Comparison of ENCODE assay signal across 1 cellular context in the genomic region with DNA sequence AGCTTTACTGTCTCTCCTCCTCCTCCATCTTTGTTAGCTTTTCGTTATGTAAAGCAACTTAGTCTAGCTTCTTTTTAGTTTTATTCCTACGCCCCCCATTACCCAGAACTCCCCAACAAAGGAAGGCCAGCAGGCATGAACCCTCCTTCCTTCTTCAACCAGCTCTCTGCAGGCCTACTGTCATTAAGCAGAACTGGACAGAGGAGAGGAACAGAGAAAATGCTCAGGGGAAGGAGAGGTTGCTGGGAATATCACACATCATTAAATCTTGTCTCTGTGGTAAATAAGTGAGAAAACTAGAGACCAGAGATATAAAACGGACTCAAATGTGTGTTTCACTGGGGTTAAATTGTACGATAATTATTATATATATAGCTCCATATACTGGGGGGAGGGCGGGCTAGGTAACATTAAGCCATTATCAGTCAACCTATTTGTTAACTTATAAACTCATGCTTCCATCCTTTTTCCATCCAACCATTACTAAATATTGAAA.
TF ChIP-seq lines count a peak whose summit lies in the region.

No MANE protein-coding gene starts in this region.

TF ChIP-seq in GM12878, 131 proteins besides CTCF, POLR2A, EP300 and RAD21 (continues in another document):
- TF ChIP-seq, protein P1, sequence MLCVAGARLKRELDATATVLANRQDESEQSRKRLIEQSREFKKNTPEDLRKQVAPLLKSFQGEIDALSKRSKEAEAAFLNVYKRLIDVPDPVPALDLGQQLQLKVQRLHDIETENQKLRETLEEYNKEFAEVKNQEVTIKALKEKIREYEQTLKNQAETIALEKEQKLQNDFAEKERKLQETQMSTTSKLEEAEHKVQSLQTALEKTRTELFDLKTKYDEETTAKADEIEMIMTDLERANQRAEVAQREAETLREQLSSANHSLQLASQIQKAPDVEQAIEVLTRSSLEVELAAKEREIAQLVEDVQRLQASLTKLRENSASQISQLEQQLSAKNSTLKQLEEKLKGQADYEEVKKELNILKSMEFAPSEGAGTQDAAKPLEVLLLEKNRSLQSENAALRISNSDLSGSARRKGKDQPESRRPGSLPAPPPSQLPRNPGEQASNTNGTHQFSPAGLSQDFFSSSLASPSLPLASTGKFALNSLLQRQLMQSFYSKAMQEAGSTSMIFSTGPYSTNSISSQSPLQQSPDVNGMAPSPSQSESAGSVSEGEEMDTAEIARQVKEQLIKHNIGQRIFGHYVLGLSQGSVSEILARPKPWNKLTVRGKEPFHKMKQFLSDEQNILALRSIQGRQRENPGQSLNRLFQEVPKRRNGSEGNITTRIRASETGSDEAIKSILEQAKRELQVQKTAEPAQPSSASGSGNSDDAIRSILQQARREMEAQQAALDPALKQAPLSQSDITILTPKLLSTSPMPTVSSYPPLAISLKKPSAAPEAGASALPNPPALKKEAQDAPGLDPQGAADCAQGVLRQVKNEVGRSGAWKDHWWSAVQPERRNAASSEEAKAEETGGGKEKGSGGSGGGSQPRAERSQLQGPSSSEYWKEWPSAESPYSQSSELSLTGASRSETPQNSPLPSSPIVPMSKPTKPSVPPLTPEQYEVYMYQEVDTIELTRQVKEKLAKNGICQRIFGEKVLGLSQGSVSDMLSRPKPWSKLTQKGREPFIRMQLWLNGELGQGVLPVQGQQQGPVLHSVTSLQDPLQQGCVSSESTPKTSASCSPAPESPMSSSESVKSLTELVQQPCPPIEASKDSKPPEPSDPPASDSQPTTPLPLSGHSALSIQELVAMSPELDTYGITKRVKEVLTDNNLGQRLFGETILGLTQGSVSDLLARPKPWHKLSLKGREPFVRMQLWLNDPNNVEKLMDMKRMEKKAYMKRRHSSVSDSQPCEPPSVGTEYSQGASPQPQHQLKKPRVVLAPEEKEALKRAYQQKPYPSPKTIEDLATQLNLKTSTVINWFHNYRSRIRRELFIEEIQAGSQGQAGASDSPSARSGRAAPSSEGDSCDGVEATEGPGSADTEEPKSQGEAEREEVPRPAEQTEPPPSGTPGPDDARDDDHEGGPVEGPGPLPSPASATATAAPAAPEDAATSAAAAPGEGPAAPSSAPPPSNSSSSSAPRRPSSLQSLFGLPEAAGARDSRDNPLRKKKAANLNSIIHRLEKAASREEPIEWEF (IDR thresholded peaks at IDR 0.05; ENCODE audit: insufficient replicate concordance, low read depth, low read length) = no peak
- TF ChIP-seq, protein P2, sequence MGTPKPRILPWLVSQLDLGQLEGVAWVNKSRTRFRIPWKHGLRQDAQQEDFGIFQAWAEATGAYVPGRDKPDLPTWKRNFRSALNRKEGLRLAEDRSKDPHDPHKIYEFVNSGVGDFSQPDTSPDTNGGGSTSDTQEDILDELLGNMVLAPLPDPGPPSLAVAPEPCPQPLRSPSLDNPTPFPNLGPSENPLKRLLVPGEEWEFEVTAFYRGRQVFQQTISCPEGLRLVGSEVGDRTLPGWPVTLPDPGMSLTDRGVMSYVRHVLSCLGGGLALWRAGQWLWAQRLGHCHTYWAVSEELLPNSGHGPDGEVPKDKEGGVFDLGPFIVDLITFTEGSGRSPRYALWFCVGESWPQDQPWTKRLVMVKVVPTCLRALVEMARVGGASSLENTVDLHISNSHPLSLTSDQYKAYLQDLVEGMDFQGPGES (IDR thresholded peaks at IDR 0.05) = no peak
- TF ChIP-seq CEBPB (IDR thresholded peaks at IDR 0.05; ENCODE audit: borderline replicate concordance in 1 of 2, low read depth in 2 of 2, low read length in 2 of 2) (no peak), TCF7 (IDR thresholded peaks at IDR 0.05; ENCODE audit: borderline replicate concordance) (no peak), SIN3A (IDR thresholded peaks at IDR 0.05; ENCODE audit: low read depth, low read length) (no peak), FOS (IDR thresholded peaks at IDR 0.05; ENCODE audit: borderline replicate concordance, extremely low read depth, insufficient read length) (no peak), MTA3 (IDR thresholded peaks at IDR 0.05; ENCODE audit: borderline replicate concordance, low read length) (no peak), ZNF207 (IDR thresholded peaks at IDR 0.05; ENCODE audit: borderline replicate concordance) (no peak), CREB1 (IDR thresholded peaks at IDR 0.05; ENCODE audit: low read depth) (no peak), EZH2 (IDR thresholded peaks at IDR 0.05; ENCODE audit: borderline replicate concordance, control insufficient read depth, low read depth, low read length) (no peak), CHD1 (IDR thresholded peaks at IDR 0.05; ENCODE audit: low read depth, low read length) (no peak), MTA2 (IDR thresholded peaks at IDR 0.05; ENCODE audit: low read depth) (peak; percentile 94), SPI1 (IDR thresholded peaks at IDR 0.05; ENCODE audit: borderline replicate concordance, insufficient read depth, low read depth, low read length) (peak; percentile 67; the same call in 1 of the 2 replicates), STAT1 (conservative IDR thresholded peaks at IDR 0.05) (no peak), ATF7 (IDR thresholded peaks at IDR 0.05; ENCODE audit: low read depth) (0 out of 2 replicates have a peak, but pooled peaks have one; percentile 21), NFXL1 (IDR thresholded peaks at IDR 0.05; ENCODE audit: borderline replicate concordance) (no peak), TAF1 (IDR thresholded peaks at IDR 0.05; ENCODE audit: borderline replicate concordance, low read depth, low read length) (no peak), SREBF2 (IDR thresholded peaks at IDR 0.05; ENCODE audit: low read length) (no peak), BMI1 (IDR thresholded peaks at IDR 0.05; ENCODE audit: borderline replicate concordance) (no peak), POU2F2 (IDR thresholded peaks at IDR 0.05; ENCODE audit: borderline replicate concordance, low read depth, low read length) (no peak), IKZF1 (conservative IDR thresholded peaks at IDR 0.05) (0 out of 2 replicates have a peak, but pooled peaks have one; percentile 14), IKZF2 (IDR thresholded peaks at IDR 0.05) (peak; percentile 49 to 57; a peak in 2 of 4 replicates), MEF2B (IDR thresholded peaks at IDR 0.05; ENCODE audit: partially characterized antibody, poor library complexity, severe bottlenecking) (peak; percentile 29), RB1 (IDR thresholded peaks at IDR 0.05; ENCODE audit: borderline replicate concordance) (no peak), ZNF24 (IDR thresholded peaks at IDR 0.05) (peak; percentile 17; the same call in 1 of the 2 replicates), SREBF1 (IDR thresholded peaks at IDR 0.05; ENCODE audit: low read length) (no peak), MYB (IDR thresholded peaks at IDR 0.05; ENCODE audit: borderline replicate concordance, low read depth, low read length) (no peak), NR2C1 (IDR thresholded peaks at IDR 0.05) (no peak), NR2C2 (IDR thresholded peaks at IDR 0.05; ENCODE audit: borderline replicate concordance, control insufficient read depth, insufficient read length, low read depth) (no peak), TARDBP (IDR thresholded peaks at IDR 0.05; ENCODE audit: borderline replicate concordance) (no peak), ZZZ3 (IDR thresholded peaks at IDR 0.05; ENCODE audit: control insufficient read depth, insufficient read length, low read depth) (no peak), ASH2L (IDR thresholded peaks at IDR 0.05; ENCODE audit: borderline replicate concordance, low read depth) (no peak)
- TF ChIP-seq, protein P3, sequence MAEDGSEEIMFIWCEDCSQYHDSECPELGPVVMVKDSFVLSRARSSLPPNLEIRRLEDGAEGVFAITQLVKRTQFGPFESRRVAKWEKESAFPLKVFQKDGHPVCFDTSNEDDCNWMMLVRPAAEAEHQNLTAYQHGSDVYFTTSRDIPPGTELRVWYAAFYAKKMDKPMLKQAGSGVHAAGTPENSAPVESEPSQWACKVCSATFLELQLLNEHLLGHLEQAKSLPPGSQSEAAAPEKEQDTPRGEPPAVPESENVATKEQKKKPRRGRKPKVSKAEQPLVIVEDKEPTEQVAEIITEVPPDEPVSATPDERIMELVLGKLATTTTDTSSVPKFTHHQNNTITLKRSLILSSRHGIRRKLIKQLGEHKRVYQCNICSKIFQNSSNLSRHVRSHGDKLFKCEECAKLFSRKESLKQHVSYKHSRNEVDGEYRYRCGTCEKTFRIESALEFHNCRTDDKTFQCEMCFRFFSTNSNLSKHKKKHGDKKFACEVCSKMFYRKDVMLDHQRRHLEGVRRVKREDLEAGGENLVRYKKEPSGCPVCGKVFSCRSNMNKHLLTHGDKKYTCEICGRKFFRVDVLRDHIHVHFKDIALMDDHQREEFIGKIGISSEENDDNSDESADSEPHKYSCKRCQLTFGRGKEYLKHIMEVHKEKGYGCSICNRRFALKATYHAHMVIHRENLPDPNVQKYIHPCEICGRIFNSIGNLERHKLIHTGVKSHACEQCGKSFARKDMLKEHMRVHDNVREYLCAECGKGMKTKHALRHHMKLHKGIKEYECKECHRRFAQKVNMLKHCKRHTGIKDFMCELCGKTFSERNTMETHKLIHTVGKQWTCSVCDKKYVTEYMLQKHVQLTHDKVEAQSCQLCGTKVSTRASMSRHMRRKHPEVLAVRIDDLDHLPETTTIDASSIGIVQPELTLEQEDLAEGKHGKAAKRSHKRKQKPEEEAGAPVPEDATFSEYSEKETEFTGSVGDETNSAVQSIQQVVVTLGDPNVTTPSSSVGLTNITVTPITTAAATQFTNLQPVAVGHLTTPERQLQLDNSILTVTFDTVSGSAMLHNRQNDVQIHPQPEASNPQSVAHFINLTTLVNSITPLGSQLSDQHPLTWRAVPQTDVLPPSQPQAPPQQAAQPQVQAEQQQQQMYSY (CRISPR knock-in tag; IDR thresholded peaks at IDR 0.05) = no peak
- TF ChIP-seq, protein P4, sequence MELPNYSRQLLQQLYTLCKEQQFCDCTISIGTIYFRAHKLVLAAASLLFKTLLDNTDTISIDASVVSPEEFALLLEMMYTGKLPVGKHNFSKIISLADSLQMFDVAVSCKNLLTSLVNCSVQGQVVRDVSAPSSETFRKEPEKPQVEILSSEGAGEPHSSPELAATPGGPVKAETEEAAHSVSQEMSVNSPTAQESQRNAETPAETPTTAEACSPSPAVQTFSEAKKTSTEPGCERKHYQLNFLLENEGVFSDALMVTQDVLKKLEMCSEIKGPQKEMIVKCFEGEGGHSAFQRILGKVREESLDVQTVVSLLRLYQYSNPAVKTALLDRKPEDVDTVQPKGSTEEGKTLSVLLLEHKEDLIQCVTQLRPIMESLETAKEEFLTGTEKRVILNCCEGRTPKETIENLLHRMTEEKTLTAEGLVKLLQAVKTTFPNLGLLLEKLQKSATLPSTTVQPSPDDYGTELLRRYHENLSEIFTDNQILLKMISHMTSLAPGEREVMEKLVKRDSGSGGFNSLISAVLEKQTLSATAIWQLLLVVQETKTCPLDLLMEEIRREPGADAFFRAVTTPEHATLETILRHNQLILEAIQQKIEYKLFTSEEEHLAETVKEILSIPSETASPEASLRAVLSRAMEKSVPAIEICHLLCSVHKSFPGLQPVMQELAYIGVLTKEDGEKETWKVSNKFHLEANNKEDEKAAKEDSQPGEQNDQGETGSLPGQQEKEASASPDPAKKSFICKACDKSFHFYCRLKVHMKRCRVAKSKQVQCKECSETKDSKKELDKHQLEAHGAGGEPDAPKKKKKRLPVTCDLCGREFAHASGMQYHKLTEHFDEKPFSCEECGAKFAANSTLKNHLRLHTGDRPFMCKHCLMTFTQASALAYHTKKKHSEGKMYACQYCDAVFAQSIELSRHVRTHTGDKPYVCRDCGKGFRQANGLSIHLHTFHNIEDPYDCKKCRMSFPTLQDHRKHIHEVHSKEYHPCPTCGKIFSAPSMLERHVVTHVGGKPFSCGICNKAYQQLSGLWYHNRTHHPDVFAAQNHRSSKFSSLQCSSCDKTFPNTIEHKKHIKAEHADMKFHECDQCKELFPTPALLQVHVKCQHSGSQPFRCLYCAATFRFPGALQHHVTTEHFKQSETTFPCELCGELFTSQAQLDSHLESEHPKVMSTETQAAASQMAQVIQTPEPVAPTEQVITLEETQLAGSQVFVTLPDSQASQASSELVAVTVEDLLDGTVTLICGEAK (IDR thresholded peaks at IDR 0.05; ENCODE audit: borderline replicate concordance) = no peak
- TF ChIP-seq, protein P5, sequence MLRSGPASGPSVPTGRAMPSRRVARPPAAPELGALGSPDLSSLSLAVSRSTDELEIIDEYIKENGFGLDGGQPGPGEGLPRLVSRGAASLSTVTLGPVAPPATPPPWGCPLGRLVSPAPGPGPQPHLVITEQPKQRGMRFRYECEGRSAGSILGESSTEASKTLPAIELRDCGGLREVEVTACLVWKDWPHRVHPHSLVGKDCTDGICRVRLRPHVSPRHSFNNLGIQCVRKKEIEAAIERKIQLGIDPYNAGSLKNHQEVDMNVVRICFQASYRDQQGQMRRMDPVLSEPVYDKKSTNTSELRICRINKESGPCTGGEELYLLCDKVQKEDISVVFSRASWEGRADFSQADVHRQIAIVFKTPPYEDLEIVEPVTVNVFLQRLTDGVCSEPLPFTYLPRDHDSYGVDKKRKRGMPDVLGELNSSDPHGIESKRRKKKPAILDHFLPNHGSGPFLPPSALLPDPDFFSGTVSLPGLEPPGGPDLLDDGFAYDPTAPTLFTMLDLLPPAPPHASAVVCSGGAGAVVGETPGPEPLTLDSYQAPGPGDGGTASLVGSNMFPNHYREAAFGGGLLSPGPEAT (IDR thresholded peaks at IDR 0.05; ENCODE audit: low read depth) = peak; percentile 41; the same call in 1 of the 2 replicates
- TF ChIP-seq, protein P6, sequence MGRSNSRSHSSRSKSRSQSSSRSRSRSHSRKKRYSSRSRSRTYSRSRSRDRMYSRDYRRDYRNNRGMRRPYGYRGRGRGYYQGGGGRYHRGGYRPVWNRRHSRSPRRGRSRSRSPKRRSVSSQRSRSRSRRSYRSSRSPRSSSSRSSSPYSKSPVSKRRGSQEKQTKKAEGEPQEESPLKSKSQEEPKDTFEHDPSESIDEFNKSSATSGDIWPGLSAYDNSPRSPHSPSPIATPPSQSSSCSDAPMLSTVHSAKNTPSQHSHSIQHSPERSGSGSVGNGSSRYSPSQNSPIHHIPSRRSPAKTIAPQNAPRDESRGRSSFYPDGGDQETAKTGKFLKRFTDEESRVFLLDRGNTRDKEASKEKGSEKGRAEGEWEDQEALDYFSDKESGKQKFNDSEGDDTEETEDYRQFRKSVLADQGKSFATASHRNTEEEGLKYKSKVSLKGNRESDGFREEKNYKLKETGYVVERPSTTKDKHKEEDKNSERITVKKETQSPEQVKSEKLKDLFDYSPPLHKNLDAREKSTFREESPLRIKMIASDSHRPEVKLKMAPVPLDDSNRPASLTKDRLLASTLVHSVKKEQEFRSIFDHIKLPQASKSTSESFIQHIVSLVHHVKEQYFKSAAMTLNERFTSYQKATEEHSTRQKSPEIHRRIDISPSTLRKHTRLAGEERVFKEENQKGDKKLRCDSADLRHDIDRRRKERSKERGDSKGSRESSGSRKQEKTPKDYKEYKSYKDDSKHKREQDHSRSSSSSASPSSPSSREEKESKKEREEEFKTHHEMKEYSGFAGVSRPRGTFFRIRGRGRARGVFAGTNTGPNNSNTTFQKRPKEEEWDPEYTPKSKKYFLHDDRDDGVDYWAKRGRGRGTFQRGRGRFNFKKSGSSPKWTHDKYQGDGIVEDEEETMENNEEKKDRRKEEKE (IDR thresholded peaks at IDR 0.05) = no peak
